Comparison of ENCODE assay signal across 1 cellular context in the genomic region with DNA sequence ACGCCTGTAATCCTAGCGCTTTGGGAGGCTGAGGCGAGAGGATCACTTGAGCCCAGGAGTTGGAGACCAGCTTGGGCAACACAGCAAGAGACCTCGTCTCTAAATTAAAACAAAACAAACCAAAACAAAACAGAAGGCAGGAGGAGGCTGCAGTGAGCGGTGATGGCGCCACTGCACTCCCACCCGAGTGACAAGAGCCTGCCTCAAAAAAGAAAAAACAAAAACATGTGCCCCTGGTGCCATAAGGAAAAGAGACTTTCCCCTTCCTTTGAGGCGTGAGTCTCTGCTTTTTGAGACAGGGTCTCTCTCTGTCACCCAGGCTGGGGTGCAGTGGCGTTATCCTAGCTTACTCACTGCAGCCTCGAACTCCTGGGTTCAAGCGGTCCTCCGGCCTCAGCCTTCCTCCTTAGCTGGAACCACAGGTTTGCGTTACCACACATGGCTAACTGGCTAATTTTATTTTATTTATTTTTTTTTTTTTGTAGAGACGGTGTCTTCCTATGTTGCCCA.
TF ChIP-seq lines count a peak whose summit lies in the region.

No MANE protein-coding gene starts in this region.

TF ChIP-seq in HepG2, 621 proteins besides CTCF, POLR2A, EP300 and RAD21:
- TF ChIP-seq GTF3A (CRISPR knock-in tag; conservative IDR thresholded peaks at IDR 0.05) (no peak), ELF1 (CRISPR knock-in tag; IDR thresholded peaks at IDR 0.05) (no peak), ZBTB7A (CRISPR knock-in tag; IDR thresholded peaks at IDR 0.05) (0 out of 2 replicates have a peak, but pooled peaks have one; percentile 54), ADNP (CRISPR knock-in tag; IDR thresholded peaks at IDR 0.05) (0 out of 2 replicates have a peak, but pooled peaks have one; percentile 27), ZNF766 (CRISPR knock-in tag; IDR thresholded peaks at IDR 0.05; ENCODE audit: borderline replicate concordance) (no peak), ZNF510 (CRISPR knock-in tag; IDR thresholded peaks at IDR 0.05; ENCODE audit: low read depth) (no peak), ETV6 (CRISPR knock-in tag; conservative IDR thresholded peaks at IDR 0.05) (no peak), GABPB1 (CRISPR knock-in tag; IDR thresholded peaks at IDR 0.05) (peak; percentile 7; the same call in 1 of the 2 replicates), FOXK2 (IDR thresholded peaks at IDR 0.05) (0 out of 2 replicates have a peak, but pooled peaks have one; percentile 25), LCORL (IDR thresholded peaks at IDR 0.05) (no peak), LCORL (CRISPR knock-in tag; IDR thresholded peaks at IDR 0.05) (no peak)
- TF ChIP-seq, protein P1, sequence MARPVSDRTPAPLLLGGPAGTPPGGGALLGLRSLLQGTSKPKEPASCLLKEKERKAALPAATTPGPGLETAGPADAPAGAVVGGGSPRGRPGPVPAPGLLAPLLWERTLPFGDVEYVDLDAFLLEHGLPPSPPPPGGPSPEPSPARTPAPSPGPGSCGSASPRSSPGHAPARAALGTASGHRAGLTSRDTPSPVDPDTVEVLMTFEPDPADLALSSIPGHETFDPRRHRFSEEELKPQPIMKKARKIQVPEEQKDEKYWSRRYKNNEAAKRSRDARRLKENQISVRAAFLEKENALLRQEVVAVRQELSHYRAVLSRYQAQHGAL (CRISPR knock-in tag; IDR thresholded peaks at IDR 0.05; ENCODE audit: not compliant biosample characterization): no peak
- TF ChIP-seq, protein P2, sequence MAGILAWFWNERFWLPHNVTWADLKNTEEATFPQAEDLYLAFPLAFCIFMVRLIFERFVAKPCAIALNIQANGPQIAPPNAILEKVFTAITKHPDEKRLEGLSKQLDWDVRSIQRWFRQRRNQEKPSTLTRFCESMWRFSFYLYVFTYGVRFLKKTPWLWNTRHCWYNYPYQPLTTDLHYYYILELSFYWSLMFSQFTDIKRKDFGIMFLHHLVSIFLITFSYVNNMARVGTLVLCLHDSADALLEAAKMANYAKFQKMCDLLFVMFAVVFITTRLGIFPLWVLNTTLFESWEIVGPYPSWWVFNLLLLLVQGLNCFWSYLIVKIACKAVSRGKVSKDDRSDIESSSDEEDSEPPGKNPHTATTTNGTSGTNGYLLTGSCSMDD (CRISPR knock-in tag; IDR thresholded peaks at IDR 0.05): no peak
- TF ChIP-seq, protein P3, sequence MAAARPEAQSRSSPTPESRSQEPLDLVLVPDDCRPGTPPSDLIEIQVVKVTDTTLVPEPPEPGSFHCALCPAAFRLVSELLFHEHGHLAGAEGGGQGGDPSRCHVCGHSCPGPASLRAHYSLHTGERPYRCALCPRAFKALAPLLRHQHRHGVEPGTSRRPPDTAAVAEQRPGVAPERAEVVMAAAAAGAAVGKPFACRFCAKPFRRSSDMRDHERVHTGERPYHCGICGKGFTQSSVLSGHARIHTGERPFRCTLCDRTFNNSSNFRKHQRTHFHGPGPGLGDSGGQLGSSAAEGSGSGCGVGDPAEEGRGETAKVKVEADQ (CRISPR knock-in tag; IDR thresholded peaks at IDR 0.05; ENCODE audit: borderline replicate concordance): no peak
- TF ChIP-seq, protein P4, sequence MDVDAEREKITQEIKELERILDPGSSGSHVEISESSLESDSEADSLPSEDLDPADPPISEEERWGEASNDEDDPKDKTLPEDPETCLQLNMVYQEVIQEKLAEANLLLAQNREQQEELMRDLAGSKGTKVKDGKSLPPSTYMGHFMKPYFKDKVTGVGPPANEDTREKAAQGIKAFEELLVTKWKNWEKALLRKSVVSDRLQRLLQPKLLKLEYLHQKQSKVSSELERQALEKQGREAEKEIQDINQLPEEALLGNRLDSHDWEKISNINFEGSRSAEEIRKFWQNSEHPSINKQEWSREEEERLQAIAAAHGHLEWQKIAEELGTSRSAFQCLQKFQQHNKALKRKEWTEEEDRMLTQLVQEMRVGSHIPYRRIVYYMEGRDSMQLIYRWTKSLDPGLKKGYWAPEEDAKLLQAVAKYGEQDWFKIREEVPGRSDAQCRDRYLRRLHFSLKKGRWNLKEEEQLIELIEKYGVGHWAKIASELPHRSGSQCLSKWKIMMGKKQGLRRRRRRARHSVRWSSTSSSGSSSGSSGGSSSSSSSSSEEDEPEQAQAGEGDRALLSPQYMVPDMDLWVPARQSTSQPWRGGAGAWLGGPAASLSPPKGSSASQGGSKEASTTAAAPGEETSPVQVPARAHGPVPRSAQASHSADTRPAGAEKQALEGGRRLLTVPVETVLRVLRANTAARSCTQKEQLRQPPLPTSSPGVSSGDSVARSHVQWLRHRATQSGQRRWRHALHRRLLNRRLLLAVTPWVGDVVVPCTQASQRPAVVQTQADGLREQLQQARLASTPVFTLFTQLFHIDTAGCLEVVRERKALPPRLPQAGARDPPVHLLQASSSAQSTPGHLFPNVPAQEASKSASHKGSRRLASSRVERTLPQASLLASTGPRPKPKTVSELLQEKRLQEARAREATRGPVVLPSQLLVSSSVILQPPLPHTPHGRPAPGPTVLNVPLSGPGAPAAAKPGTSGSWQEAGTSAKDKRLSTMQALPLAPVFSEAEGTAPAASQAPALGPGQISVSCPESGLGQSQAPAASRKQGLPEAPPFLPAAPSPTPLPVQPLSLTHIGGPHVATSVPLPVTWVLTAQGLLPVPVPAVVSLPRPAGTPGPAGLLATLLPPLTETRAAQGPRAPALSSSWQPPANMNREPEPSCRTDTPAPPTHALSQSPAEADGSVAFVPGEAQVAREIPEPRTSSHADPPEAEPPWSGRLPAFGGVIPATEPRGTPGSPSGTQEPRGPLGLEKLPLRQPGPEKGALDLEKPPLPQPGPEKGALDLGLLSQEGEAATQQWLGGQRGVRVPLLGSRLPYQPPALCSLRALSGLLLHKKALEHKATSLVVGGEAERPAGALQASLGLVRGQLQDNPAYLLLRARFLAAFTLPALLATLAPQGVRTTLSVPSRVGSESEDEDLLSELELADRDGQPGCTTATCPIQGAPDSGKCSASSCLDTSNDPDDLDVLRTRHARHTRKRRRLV (CRISPR knock-in tag; IDR thresholded peaks at IDR 0.05): 0 out of 2 replicates have a peak, but pooled peaks have one; percentile 19
- TF ChIP-seq, protein P5, sequence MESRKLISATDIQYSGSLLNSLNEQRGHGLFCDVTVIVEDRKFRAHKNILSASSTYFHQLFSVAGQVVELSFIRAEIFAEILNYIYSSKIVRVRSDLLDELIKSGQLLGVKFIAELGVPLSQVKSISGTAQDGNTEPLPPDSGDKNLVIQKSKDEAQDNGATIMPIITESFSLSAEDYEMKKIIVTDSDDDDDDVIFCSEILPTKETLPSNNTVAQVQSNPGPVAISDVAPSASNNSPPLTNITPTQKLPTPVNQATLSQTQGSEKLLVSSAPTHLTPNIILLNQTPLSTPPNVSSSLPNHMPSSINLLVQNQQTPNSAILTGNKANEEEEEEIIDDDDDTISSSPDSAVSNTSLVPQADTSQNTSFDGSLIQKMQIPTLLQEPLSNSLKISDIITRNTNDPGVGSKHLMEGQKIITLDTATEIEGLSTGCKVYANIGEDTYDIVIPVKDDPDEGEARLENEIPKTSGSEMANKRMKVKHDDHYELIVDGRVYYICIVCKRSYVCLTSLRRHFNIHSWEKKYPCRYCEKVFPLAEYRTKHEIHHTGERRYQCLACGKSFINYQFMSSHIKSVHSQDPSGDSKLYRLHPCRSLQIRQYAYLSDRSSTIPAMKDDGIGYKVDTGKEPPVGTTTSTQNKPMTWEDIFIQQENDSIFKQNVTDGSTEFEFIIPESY (CRISPR knock-in tag; IDR thresholded peaks at IDR 0.05): peak; percentile 90
- TF ChIP-seq, protein P6, sequence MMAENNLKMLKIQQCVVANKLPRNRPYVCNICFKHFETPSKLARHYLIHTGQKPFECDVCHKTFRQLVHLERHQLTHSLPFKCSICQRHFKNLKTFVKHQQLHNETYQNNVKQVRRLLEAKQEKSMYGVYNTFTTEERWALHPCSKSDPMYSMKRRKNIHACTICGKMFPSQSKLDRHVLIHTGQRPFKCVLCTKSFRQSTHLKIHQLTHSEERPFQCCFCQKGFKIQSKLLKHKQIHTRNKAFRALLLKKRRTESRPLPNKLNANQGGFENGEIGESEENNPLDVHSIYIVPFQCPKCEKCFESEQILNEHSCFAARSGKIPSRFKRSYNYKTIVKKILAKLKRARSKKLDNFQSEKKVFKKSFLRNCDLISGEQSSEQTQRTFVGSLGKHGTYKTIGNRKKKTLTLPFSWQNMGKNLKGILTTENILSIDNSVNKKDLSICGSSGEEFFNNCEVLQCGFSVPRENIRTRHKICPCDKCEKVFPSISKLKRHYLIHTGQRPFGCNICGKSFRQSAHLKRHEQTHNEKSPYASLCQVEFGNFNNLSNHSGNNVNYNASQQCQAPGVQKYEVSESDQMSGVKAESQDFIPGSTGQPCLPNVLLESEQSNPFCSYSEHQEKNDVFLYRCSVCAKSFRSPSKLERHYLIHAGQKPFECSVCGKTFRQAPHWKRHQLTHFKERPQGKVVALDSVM (CRISPR knock-in tag; IDR thresholded peaks at IDR 0.05): peak; percentile 74; the same call in 1 of the 2 replicates
